Comparison of ENCODE assay signal across 29 cellular contexts in genomic region chr11:61474234-61474633, GRCh38. TPM values are rescaled to one million over a fixed set of nuclear protein-coding genes. Genes with fewer than 3 reads are reported as not detected.
DNase-seq lines count a peak whose midpoint lies in the region; ATAC-seq, FAIRE-seq and TF ChIP-seq lines count a peak whose summit lies in the region.
"Had no signal": no experiment of that assay in that cellular context is flagged by ENCODE, and none has a peak within 500 bp of the region (broad histone marks: within the 10 kb centered on the region; RNA-seq: fewer than 3 reads in every experiment).

No MANE protein-coding gene starts in this region.

- CTCF ChIA-PET in A673 (lab: Charles Lee), result interaction anchor here (1.7 kb wide), 1 partner anchor 8 kb away, joined by 4 read pairs; no protein-coding TSS in a partner anchor

- in situ Hi-C loops in gastrocnemius medialis (cut with MboI; ENCODE audit: low sequenced_read_pairs in 4 of 4), result loop anchor here in 2 of 4 donors (10.0 to 25.0 kb wide), 2 partner anchors 161 to 163 kb away; no protein-coding TSS in a partner anchor

- ATAC-seq in gastrocnemius medialis, result no peak
- ATAC-seq: naive thymus-derived CD8-positive, alpha-beta T cell had no signal

- POLR2A ChIA-PET in A673 (lab: Charles Lee; ENCODE audit: low non-redundant PET), result interaction anchor here (0.5 kb wide), 1 partner anchor 14 kb away, joined by 11 read pairs; no protein-coding TSS in a partner anchor

- peak overlapping the region; percentile 87 for H3K9ac ChIP-seq in adipocyte (ENCODE audit: low read length)

- DNase-seq in A673 (ENCODE audit: low spot score) (no peak), adipocyte (ENCODE audit: low read depth) (no peak), fibroblast of mammary gland (ENCODE audit: low read depth) (peak; percentile 52), gastrocnemius medialis (no peak), frontal cortex (ENCODE audit: low spot score in 2 of 2) (no peak), COLO668 (lab: John Stamatoyannopoulos, UW; ENCODE audit: unreplicated experiment) (no peak), NCI-H2081 treated with DMSO at 0.1 percent for 48 hours (lab: John Stamatoyannopoulos, UW) (no peak)
- DNase-seq in activated CD4-positive, alpha-beta T cell treated with anti-CD3 and anti-CD28 coated beads for 48 hours, result no peak
- DNase-seq: activated B cell treated with CpG ODN at 0.5 μM for 24 hours; activated CD4-positive, alpha-beta T cell treated with anti-CD3 and anti-CD28 coated beads, Interleukin-2, amount 50 U/mL, for 4 hours; activated naive CD8-positive, alpha-beta T cell treated with anti-CD3 and anti-CD28 coated beads, Interleukin-2, amount 10 ng/mL, durations not matched to agents 7 days and 5 days; brain microvascular endothelial cell; CD8-positive, alpha-beta memory T cell; DMS153; left colon; naive thymus-derived CD8-positive, alpha-beta T cell; NCI-H1092 treated with DMSO at 0.1 percent for 48 hours; NCI-H187 treated with DMSO at 0.1 percent for 48 hours; NCI-H82; retina; Right ventricle myocardium superior; stimulated activated CD4-positive, alpha-beta T cell treated with anti-CD3 and anti-CD28 coated beads, Interleukin-12 subunit alpha, Interleukin-12 subunit beta, amount 100 ng/mL, for 4 hours; stimulated activated CD4-positive, alpha-beta T cell treated with anti-CD3 and anti-CD28 coated beads, Interleukin-4, amount 100 ng/mL, for 4 hours; T1000 had no signal

- H3K27me3 ChIP-seq in A673 (replicated peaks; ENCODE audit: insufficient read depth, low read depth, low read length, poor library complexity), result no peaks in the 10 kb centered on the region
- H3K27me3 ChIP-seq in adipocyte (replicated peaks; ENCODE audit: control insufficient read depth, insufficient read depth, low read length), result no peaks in the 10 kb centered on the region
- no peaks in the 10 kb centered on the region for H3K27me3 ChIP-seq in gastrocnemius medialis
- H3K27me3 ChIP-seq: brain microvascular endothelial cell had no signal

- no peak for TF ChIP-seq POLR2A in gastrocnemius medialis (IDR thresholded peaks at IDR 0.05)

- H3K27ac ChIP-seq in A673 (ENCODE audit: low read depth, low read length, poor library complexity, severe bottlenecking), result no peak overlapping the region
- H3K27ac ChIP-seq in gastrocnemius medialis, result peak overlapping the region; percentile 57 to 91 (median 88)
- H3K27ac ChIP-seq: brain microvascular endothelial cell had no signal

- no peak for TF ChIP-seq CTCF in A673 (conservative IDR thresholded peaks at IDR 0.05; ENCODE audit: low read depth, low read length)
- TF ChIP-seq CTCF in fibroblast of mammary gland (conservative IDR thresholded peaks at IDR 0.05; ENCODE audit: control insufficient read depth, insufficient read depth, low read depth, low read length), result no peak
- TF ChIP-seq CTCF in gastrocnemius medialis (IDR thresholded peaks at IDR 0.05 in 4 of 5, conservative IDR thresholded peaks at IDR 0.05 in 1 of 5), result no peak

- no peaks in the 10 kb centered on the region for H3K9me3 ChIP-seq in A673 (ENCODE audit: low read depth, low read length, poor library complexity, severe bottlenecking)
- H3K9me3 ChIP-seq in adipocyte (ENCODE audit: control insufficient read depth, low read length), result no peaks in the 10 kb centered on the region
- H3K9me3 ChIP-seq in gastrocnemius medialis, result no peaks in the 10 kb centered on the region

- no peak for FAIRE-seq in frontal cortex (lab: Jason Lieb, UNC)
- FAIRE-seq: A204.1 had no signal

- intact Hi-C loops in A673 (cut with micrococcal nuclease; ENCODE audit: unreplicated experiment), result loop anchor here (10.0 kb wide), 1 partner anchor 261 kb away; no protein-coding TSS in a partner anchor
- intact Hi-C loops in gastrocnemius medialis (cut with DNase I; ENCODE audit: low total_unique reads), result no loop called here

- TSS peak; percentile 21 for BruUV-seq in A673 (replicated peaks; lab: Mats Ljungman, UMichigan)

- H3K4me3 ChIP-seq in A673 (ENCODE audit: low read depth, low read length, poor library complexity, severe bottlenecking) (no peak overlapping the region), adipocyte (ENCODE audit: low read length) (peak overlapping the region; percentile 1), fibroblast of mammary gland (ENCODE audit: control insufficient read depth, low read depth, low read length) (no peak overlapping the region), gastrocnemius medialis (no peak overlapping the region)
- H3K4me3 ChIP-seq: coronary artery had no signal

- H3K36me3 ChIP-seq in A673 (ENCODE audit: insufficient read depth, low read length, poor library complexity, severe bottlenecking), result no peaks in the 10 kb centered on the region
- H3K36me3 ChIP-seq in adipocyte (ENCODE audit: control insufficient read depth, insufficient read depth, low read length, severe bottlenecking), result peaks cover 3% of the 10 kb centered on the region
- H3K36me3 ChIP-seq in gastrocnemius medialis, result no peaks in the 10 kb centered on the region
- H3K36me3 ChIP-seq: brain microvascular endothelial cell had no signal

- no peaks in the 10 kb centered on the region for H3K4me1 ChIP-seq in A673 (ENCODE audit: insufficient read depth, low read length, poor library complexity, severe bottlenecking)
- peaks cover 46% of the 10 kb centered on the region for H3K4me1 ChIP-seq in adipocyte (ENCODE audit: control insufficient read depth, insufficient read depth, low read length)
- H3K4me1 ChIP-seq in gastrocnemius medialis, result peaks cover 13 to 26% of the 10 kb centered on the region in 2 donors

RNA-seq across cellular contexts. Expression of gene LRRC10B, which starts 34.3 kb away (rescaled TPM):
- total RNA-seq in A673 (2021), result 17.3 and 17.4 TPM in 2 replicates
- 1 to 10 TPM in 1 of 4 donors, under 1 TPM in 1, not detected in 2; 0.13 to 1.0 TPM for total RNA-seq in gastrocnemius medialis
- 2.9 TPM for total RNA-seq in frontal cortex
- total RNA-seq: activated B cell treated with CpG ODN at 0.5 μM for 24 hours; activated naive CD8-positive, alpha-beta T cell treated with anti-CD3 and anti-CD28 coated beads, Interleukin-2, amount 10 ng/mL, durations not matched to agents 7 days and 5 days; B cell; CD8-positive, alpha-beta memory T cell; naive thymus-derived CD8-positive, alpha-beta T cell; osteocyte; urinary bladder had no signal

RNA-seq across cellular contexts. Expression of gene SDHAF2, which starts 44.3 kb away (rescaled TPM):
- 46.6 and 49.1 TPM in 2 replicates for total RNA-seq in A673 (2021)
- total RNA-seq in gastrocnemius medialis, result 10 to 100 TPM; 32.1 to 84.4 (median 53.8) TPM
- total RNA-seq in frontal cortex, result 68.5 TPM

RNA-seq across cellular contexts. Expression of gene CPSF7, which starts 44.5 kb away (rescaled TPM):
- total RNA-seq in A673 (2021) (160 and 162 TPM in 2 replicates), gastrocnemius medialis (100 to 1,000 TPM in 1 of 4 donors, 10 to 100 TPM in 3; 38.9 to 180 (median 42.5) TPM), frontal cortex (15.5 TPM)
